8 cellular contexts compared by ENCODE assay signal in the genomic region with DNA sequence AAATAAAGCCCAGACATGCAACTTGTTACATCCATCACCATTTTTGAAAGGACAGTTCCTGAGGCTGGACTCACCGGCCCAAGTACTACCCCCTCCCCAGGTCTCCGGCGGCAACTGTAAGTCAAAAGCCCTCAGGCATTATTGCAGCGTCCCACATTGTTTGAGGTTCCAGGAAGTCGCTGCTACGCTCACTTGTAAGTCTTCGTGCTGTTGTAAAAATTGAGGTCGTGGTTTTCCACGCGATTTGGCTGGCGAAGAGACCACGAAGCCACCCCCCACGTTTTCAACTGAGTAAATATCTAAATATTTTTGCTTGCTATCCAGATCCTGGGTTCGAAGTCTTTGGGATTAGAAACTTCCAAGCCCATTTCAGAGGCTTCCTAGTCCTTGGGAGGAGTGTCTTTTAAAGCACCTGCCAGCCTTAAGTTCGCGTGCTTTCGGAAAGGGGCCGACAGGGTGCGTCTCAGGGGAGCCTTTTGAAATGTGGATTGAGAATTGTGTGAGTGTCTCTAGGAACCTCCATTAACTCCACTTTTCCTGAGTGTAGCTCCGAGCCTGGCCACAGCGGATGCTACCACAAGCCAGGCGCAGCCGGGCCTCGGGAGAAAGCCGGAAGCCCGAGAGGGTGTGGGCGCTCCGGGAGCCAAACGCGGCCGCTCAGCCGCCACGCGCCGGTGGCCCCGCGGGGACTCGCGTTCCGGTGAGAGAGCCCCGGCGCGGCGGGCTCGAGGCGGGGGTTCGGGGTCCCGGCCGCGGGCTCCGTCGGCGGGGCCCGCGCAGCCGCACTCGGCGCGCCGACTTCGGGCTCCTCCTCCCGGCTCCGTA. TPM values are rescaled to one million over a fixed set of nuclear protein-coding genes. Genes with fewer than 3 reads are reported as not detected.
A peak's percentile ranks its signal among the peaks of the same experiment; 100 is the strongest.
DNase-seq lines count a peak whose midpoint lies in the region; ATAC-seq and TF ChIP-seq lines count a peak whose summit lies in the region.

Gene FNDC3A (plus strand): TSS at position 812 of the 825 bp plus-strand sequence. CDS start 30,279 bp downstream, outside the sequence.

- TF ChIP-seq CTCF in GM12872 (IDR thresholded peaks at IDR 0.05; ENCODE audit: insufficient read depth, low read depth, low read length), result 0 out of 3 replicates have a peak, but pooled peaks have one; percentile 17

- peak; percentile 21 for ATAC-seq in HG03025 (IDR thresholded peaks at IDR 0.05; ENCODE audit: low FRiP score, unreplicated experiment)

- H3K27ac ChIP-seq in esophagus (ENCODE audit: low read depth in 2 of 2, low read length in 1 of 2), result peak within 1 kb of the TSS; percentile 95 to 99

- 0 to 1% methylated on average over 59 to 63 of the region's 63 CpGs for WGBS in esophagus, 2 donors

- DNase-seq in A172 (ENCODE audit: low spot score), result peak; percentile 41
- DNase-seq in NCI-H748 (lab: John Stamatoyannopoulos, UW; ENCODE audit: unreplicated experiment), result peak; percentile 84
- peak; percentile 18 for DNase-seq in activated CD8-positive, alpha-beta memory T cell treated with anti-CD3 and anti-CD28 coated beads, Interleukin-2, amount 50 U/mL, for 1 hour (ENCODE audit: extremely low read depth)
- DNase-seq in stimulated activated naive CD4-positive, alpha-beta T cell treated with Interleukin-2 at 50 U/mL for 16 hours (lab: John Stamatoyannopoulos, UW), result peak; percentile 67

- H3K27me3 ChIP-seq in esophagus (ENCODE audit: control insufficient read depth in 1 of 2, insufficient read depth in 2 of 2, low read length in 2 of 2) (no peaks in the 10 kb centered on the region), mucosa of stomach (ENCODE audit: control insufficient read depth, insufficient read depth, low read length) (no peaks in the 10 kb centered on the region)

- H3K9me3 ChIP-seq in esophagus (ENCODE audit: control insufficient read depth in 2 of 2, insufficient read depth in 1 of 2, low read depth in 1 of 2, low read length in 1 of 2), result no peaks in the 10 kb centered on the region
- peaks cover 10% of the 10 kb centered on the region for H3K9me3 ChIP-seq in mucosa of stomach (ENCODE audit: control insufficient read depth, low read length)

- H3K4me3 ChIP-seq in esophagus (ENCODE audit: low read depth in 1 of 2, low read length in 2 of 2), result peak within 1 kb of the TSS; percentile 69 to 73
- peak within 1 kb of the TSS; percentile 44 for H3K4me3 ChIP-seq in mucosa of stomach (ENCODE audit: low read length)

- no peaks in the 10 kb centered on the region for H3K36me3 ChIP-seq in esophagus (ENCODE audit: control insufficient read depth in 2 of 2, insufficient read depth in 2 of 2, low read length in 1 of 2)
- H3K36me3 ChIP-seq in mucosa of stomach (ENCODE audit: control insufficient read depth, insufficient read depth, low read length), result no peaks in the 10 kb centered on the region

- H3K4me1 ChIP-seq in esophagus (ENCODE audit: control insufficient read depth in 2 of 2, insufficient read depth in 2 of 2, low read length in 1 of 2), result peaks cover 0 to 2% of the 10 kb centered on the region in 2 donors
- H3K4me1 ChIP-seq in mucosa of stomach (ENCODE audit: control insufficient read depth, insufficient read depth, low read length), result peaks cover 3% of the 10 kb centered on the region

- peak within 1 kb of the TSS; percentile 80 for H3K9ac ChIP-seq in mucosa of stomach (ENCODE audit: low read length)

RNA-seq across cellular contexts. Expression of gene FNDC3A, which starts in this region (rescaled TPM):
- total RNA-seq in A172 (2014; rRNA removed; shearing (Covaris generic)), result 28.5 and 31.5 TPM in 2 replicates
- 1 to 10 TPM; 6.0 to 7.3 TPM for polyA plus RNA-seq in esophagus

Comparison
In these comparisons a context has a peak if more than half of its experiments do, and no peak if none do; other contexts are left out.
1. Peak in every context shown above with its lines: DNase-seq, ATAC-seq, H3K4me3 ChIP-seq and H3K27ac ChIP-seq.
2. DNase-seq: peak in every context shown above with its lines; median percentile 84 in NCI-H748; 67 in stimulated activated naive CD4-positive, alpha-beta T cell treated with Interleukin-2 at 50 U/mL for 16 hours; 41 in A172; 18 in activated CD8-positive, alpha-beta memory T cell treated with anti-CD3 and anti-CD28 coated beads, Interleukin-2, amount 50 U/mL, for 1 hour.